8 cellular contexts compared by ENCODE assay signal in genomic region chr3:142993958-142994442, GRCh38. TPM values are rescaled to one million over a fixed set of nuclear protein-coding genes. Genes with fewer than 3 reads are reported as not detected.
DNase-seq lines count a peak whose midpoint lies in the region; ATAC-seq and TF ChIP-seq lines count a peak whose summit lies in the region.

No MANE protein-coding gene starts in this region.

- TF ChIP-seq EP300 in upper lobe of left lung (IDR thresholded peaks at IDR 0.05) = no peak

- TF ChIP-seq CTCF in GM20000 (IDR thresholded peaks at IDR 0.05; ENCODE audit: extremely low read depth, missing control alignments) = peak; percentile 88
- peak; percentile 85 for TF ChIP-seq CTCF in PC-9 (conservative IDR thresholded peaks at IDR 0.05)
- peak; percentile 56 for TF ChIP-seq CTCF in fibroblast of the aortic adventitia (IDR thresholded peaks at IDR 0.05; ENCODE audit: insufficient read depth, low read length)
- TF ChIP-seq CTCF in osteocyte (IDR thresholded peaks at IDR 0.05) = peak; percentile 81
- TF ChIP-seq CTCF in upper lobe of left lung (IDR thresholded peaks at IDR 0.05) = peak; percentile 33 to 59 (median 48)

- peak; percentile 35 to 80 (median 63) for DNase-seq in CD4-positive, CD25-positive, alpha-beta regulatory T cell
- DNase-seq in GM20000 (ENCODE audit: low spot score) (peak; percentile 55), KBM-7 (peak; percentile 78), PC-9 (peak; percentile 67 to 70), fibroblast of the aortic adventitia (ENCODE audit: low read depth) (peak; percentile 87), osteocyte (ENCODE audit: extremely low spot score, unreplicated experiment) (no peak), upper lobe of left lung (peak in 1 of 2 donors; percentile 65)
- peak; percentile 47 for DNase-seq in activated T-cell treated with anti-CD3 and anti-CD28 coated beads, Interleukin-2, amount 50 U/mL, for 4 hours

- H3F3A ChIP-seq in PC-9 (ENCODE audit: insufficient read depth, low read depth) = no peaks in the 10 kb centered on the region; the same call in 1 of the 2 replicates

- no peak overlapping the region for H3K4me2 ChIP-seq in PC-9

- H3K36me3 ChIP-seq in CD4-positive, CD25-positive, alpha-beta regulatory T cell (ENCODE audit: control insufficient read depth, insufficient read depth, low read length) = no peaks in the 10 kb centered on the region
- H3K36me3 ChIP-seq in PC-9 (ENCODE audit: low read depth) (no peaks in the 10 kb centered on the region), upper lobe of left lung (no peaks in the 10 kb centered on the region)

- no peaks in the 10 kb centered on the region for H3K9me3 ChIP-seq in CD4-positive, CD25-positive, alpha-beta regulatory T cell (ENCODE audit: control insufficient read depth in 2 of 2, low read length in 2 of 2)
- H3K9me3 ChIP-seq in PC-9 (ENCODE audit: insufficient read depth, low read depth) (no peaks in the 10 kb centered on the region), upper lobe of left lung (no peaks in the 10 kb centered on the region)

- H3K27me3 Mint-ChIP-seq in CD4-positive, CD25-positive, alpha-beta regulatory T cell = peaks cover 35% of the 10 kb centered on the region
- peaks cover 10% of the 10 kb centered on the region for H3K27me3 Mint-ChIP-seq in activated T-cell treated with anti-CD3 and anti-CD28 coated beads, Interleukin-2, amount 50 U/mL, for 4 hours (ENCODE audit: low read depth)
- H3K27me3 Mint-ChIP-seq in osteocyte (ENCODE audit: unreplicated experiment) = no peaks in the 10 kb centered on the region

- in situ Hi-C loops in KBM-7 (cut with MboI; ENCODE audit: low pct_unique_long_range_greater_than_20kb, low sequenced_read_pairs) = loop anchor here (25.0 kb wide), 1 partner anchor 407 kb away; the partner anchor contains the start of genes ATR and PLS1

- BruUV-seq in PC-9 (replicated peaks; lab: Mats Ljungman, UMichigan) = no TSS peak

- no peaks in the 10 kb centered on the region for H3K9me2 ChIP-seq in PC-9 (ENCODE audit: insufficient read depth)

- no peak for TF ChIP-seq POLR2A in upper lobe of left lung (IDR thresholded peaks at IDR 0.05)

- no peaks in the 10 kb centered on the region for H3K9me3 Mint-ChIP-seq in CD4-positive, CD25-positive, alpha-beta regulatory T cell
- no peaks in the 10 kb centered on the region for H3K9me3 Mint-ChIP-seq in activated T-cell treated with anti-CD3 and anti-CD28 coated beads, Interleukin-2, amount 50 U/mL, for 4 hours
- H3K9me3 Mint-ChIP-seq in osteocyte (ENCODE audit: unreplicated experiment) = no peaks in the 10 kb centered on the region

- peak; percentile 52 to 74 for ATAC-seq in CD4-positive, CD25-positive, alpha-beta regulatory T cell (ENCODE audit: low read depth in 2 of 2)
- ATAC-seq in activated T-cell treated with anti-CD3 and anti-CD28 coated beads, Interleukin-2, amount 50 U/mL, for 4 hours = peak; percentile 43 to 53
- ATAC-seq in upper lobe of left lung (ENCODE audit: low FRiP score in 2 of 2) = peak in 1 of 2 donors; percentile 82

- WGBS in upper lobe of left lung, 2 donors = 8 to 9% methylated on average over 4 of the region's 4 CpGs

- H3K4me3 Mint-ChIP-seq in CD4-positive, CD25-positive, alpha-beta regulatory T cell = peak overlapping the region in 1 of 4 donors; percentile 16
- no peak overlapping the region for H3K4me3 Mint-ChIP-seq in activated T-cell treated with anti-CD3 and anti-CD28 coated beads, Interleukin-2, amount 50 U/mL, for 4 hours
- no peak overlapping the region for H3K4me3 Mint-ChIP-seq in osteocyte (ENCODE audit: unreplicated experiment)

- CTCF ChIA-PET in PC-9 (lab: Charles Lee) = interaction anchor here (1.2 to 2.2 kb wide), 2 partner anchors 165 to 407 kb away, joined by 4 to 8 read pairs; no protein-coding TSS in a partner anchor

- H2AFZ ChIP-seq in PC-9 = no peak overlapping the region

- H3K79me2 ChIP-seq in PC-9 (ENCODE audit: low read depth) = no peaks in the 10 kb centered on the region

- H3K4me1 ChIP-seq in CD4-positive, CD25-positive, alpha-beta regulatory T cell (ENCODE audit: control insufficient read depth, insufficient read depth, low read length, poor library complexity, severe bottlenecking) = no peaks in the 10 kb centered on the region
- H3K4me1 ChIP-seq in PC-9 (replicated peaks; ENCODE audit: insufficient read depth) (peaks cover 21% of the 10 kb centered on the region), upper lobe of left lung (peaks cover 0 to 7% (median 3%) of the 10 kb centered on the region in 4 donors)

- no peaks in the 10 kb centered on the region for H3K36me3 Mint-ChIP-seq in CD4-positive, CD25-positive, alpha-beta regulatory T cell
- no peaks in the 10 kb centered on the region for H3K36me3 Mint-ChIP-seq in activated T-cell treated with anti-CD3 and anti-CD28 coated beads, Interleukin-2, amount 50 U/mL, for 4 hours (ENCODE audit: insufficient read depth)
- H3K36me3 Mint-ChIP-seq in osteocyte (ENCODE audit: unreplicated experiment) = no peaks in the 10 kb centered on the region

- intact Hi-C loops in PC-9 (cut with micrococcal nuclease; ENCODE audit: unreplicated experiment) = loop anchor here (1.0 to 5.0 kb wide), 4 partner anchors 166 to 867 kb away; no protein-coding TSS in a partner anchor

- H4K20me1 ChIP-seq in PC-9 (ENCODE audit: insufficient read depth) = no peaks in the 10 kb centered on the region

- peaks cover 12% of the 10 kb centered on the region for H3K27me3 ChIP-seq in CD4-positive, CD25-positive, alpha-beta regulatory T cell (ENCODE audit: control insufficient read depth, insufficient read depth, low read length)
- H3K27me3 ChIP-seq in PC-9 (ENCODE audit: insufficient read depth, low read depth) = no peaks in the 10 kb centered on the region
- H3K27me3 ChIP-seq in upper lobe of left lung = no peaks in the 10 kb centered on the region

- H3K4me3 ChIP-seq in CD4-positive, CD25-positive, alpha-beta regulatory T cell (ENCODE audit: low read depth, low read length) = no peak overlapping the region
- H3K4me3 ChIP-seq in PC-9 (no peak overlapping the region), fibroblast of the aortic adventitia (ENCODE audit: low read depth, low read length) (no peak overlapping the region), upper lobe of left lung (no peak overlapping the region)

- no peak overlapping the region for H3K27ac Mint-ChIP-seq in CD4-positive, CD25-positive, alpha-beta regulatory T cell
- H3K27ac Mint-ChIP-seq in osteocyte (ENCODE audit: unreplicated experiment) = no peak overlapping the region

- H3K4me1 Mint-ChIP-seq in CD4-positive, CD25-positive, alpha-beta regulatory T cell = peaks cover 4 to 6% (median 4%) of the 10 kb centered on the region in 4 donors
- peaks cover 5% of the 10 kb centered on the region for H3K4me1 Mint-ChIP-seq in activated T-cell treated with anti-CD3 and anti-CD28 coated beads, Interleukin-2, amount 50 U/mL, for 4 hours (ENCODE audit: low read depth)
- H3K4me1 Mint-ChIP-seq in osteocyte (ENCODE audit: unreplicated experiment) = no peaks in the 10 kb centered on the region

- H3K27ac ChIP-seq in CD4-positive, CD25-positive, alpha-beta regulatory T cell (ENCODE audit: insufficient read depth, low read length, poor library complexity, severe bottlenecking) = no peak overlapping the region
- no peak overlapping the region for H3K27ac ChIP-seq in PC-9
- no peak overlapping the region for H3K27ac ChIP-seq in upper lobe of left lung

- POLR2A ChIA-PET in PC-9 (lab: Charles Lee; ENCODE audit: unreplicated experiment) = interaction anchor here (0.7 kb wide), 1 partner anchor 355 kb away, joined by 4 read pairs; no protein-coding TSS in a partner anchor

RNA-seq across cellular contexts. Expression of gene U2SURP, which starts 7.4 kb away (rescaled TPM):
- 175 TPM for total RNA-seq in CD4-positive, CD25-positive, alpha-beta regulatory T cell
- polyA plus RNA-seq in CD4-positive, CD25-positive, alpha-beta regulatory T cell = 100 to 1,000 TPM in 3 of 4 donors, 10 to 100 TPM in 1; 94.2 to 119 (median 115) TPM
- 104 and 126 TPM in 2 replicates for total RNA-seq in PC-9 (2021)
- 100 to 1,000 TPM; 156 to 178 (median 170) TPM for total RNA-seq in activated T-cell treated with anti-CD3 and anti-CD28 coated beads, Interleukin-2, amount 50 U/mL, for 4 hours
- 99.1 and 128 TPM in 2 replicates for total RNA-seq in fibroblast of the aortic adventitia (ENCODE audit: low replicate concordance)
- total RNA-seq in osteocyte = 82.5 and 88.8 TPM in 2 replicates
- total RNA-seq in upper lobe of left lung = 100 to 1,000 TPM in 2 of 6 donors, 10 to 100 TPM in 4; 47.4 to 126 (median 58.6) TPM

RNA-seq across cellular contexts. Expression of gene PAQR9, which starts 30.5 kb away (rescaled TPM):
- not detected for total RNA-seq in CD4-positive, CD25-positive, alpha-beta regulatory T cell
- not detected for polyA plus RNA-seq in CD4-positive, CD25-positive, alpha-beta regulatory T cell
- total RNA-seq in PC-9 (2021) (not detected in 2 replicates), fibroblast of the aortic adventitia (ENCODE audit: low replicate concordance) (0.09 TPM in 1 of 2 replicates, not detected in the other), osteocyte (not detected in 2 replicates), upper lobe of left lung (not detected)
- not detected for total RNA-seq in activated T-cell treated with anti-CD3 and anti-CD28 coated beads, Interleukin-2, amount 50 U/mL, for 4 hours
